20 cellular contexts compared by ENCODE assay signal in the genomic region with DNA sequence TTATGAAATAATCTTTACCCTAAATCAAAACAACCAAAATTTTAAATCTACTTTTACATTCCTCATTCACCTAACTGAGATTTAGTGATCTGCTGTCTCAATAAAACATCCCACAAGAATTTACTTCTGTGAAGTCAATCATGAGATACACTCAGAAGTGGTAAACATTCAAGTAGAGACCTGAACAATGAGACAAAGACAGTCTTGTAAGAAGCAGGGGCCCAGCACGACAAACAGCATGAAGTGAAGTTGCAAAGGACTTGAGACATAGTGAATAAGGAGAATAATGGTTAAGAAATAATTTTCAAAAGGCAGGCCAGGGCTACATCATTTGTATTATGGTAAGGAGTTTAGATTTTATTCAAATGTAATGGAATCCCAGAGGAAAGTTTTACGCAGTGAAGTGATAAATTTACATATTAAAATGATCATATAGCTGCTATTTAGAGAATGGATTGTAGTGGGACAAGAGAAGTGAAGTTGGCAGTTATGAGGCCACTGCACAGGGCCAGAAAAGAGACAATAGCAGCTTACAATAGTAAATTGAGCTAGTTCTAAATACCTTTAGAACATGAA.
"Had no signal": no experiment of that assay in that cellular context is flagged by ENCODE, and none has a peak within 500 bp of the region (broad histone marks: within the 10 kb centered on the region; RNA-seq: fewer than 3 reads in every experiment).

No MANE protein-coding gene starts in this region.

- H3K4me3 ChIP-seq: body of pancreas, right atrium auricular region, skin epidermis, transverse colon had no signal

- H3K27ac ChIP-seq: body of pancreas, right atrium auricular region, skin epidermis, transverse colon had no signal

- H3K4me3 Mint-ChIP-seq: activated naive CD8-positive, alpha-beta T cell treated with anti-CD3 and anti-CD28 coated beads for 36 hours; activated T-helper 1 cell treated with anti-CD3 and anti-CD28 coated beads, Interleukin-12 subunit alpha, Interleukin-12 subunit beta, Interleukin-2, Interleukin-4 antibody, amounts not matched to agents 30 ng/mL and 10 ng/mL and 1 ng/mL, durations not matched to agents 14 hours and 24 hours and 36 hours; dendritic cell treated with granulocyte-macrophage colony-stimulating factor and Interleukin-4, amounts not matched to agents 40 ng/mL and 50 ng/mL, for 4 days; naive thymus-derived CD8-positive, alpha-beta T cell; T-cell had no signal

- H3K9me3 ChIP-seq: body of pancreas, right atrium auricular region, transverse colon had no signal

- ATAC-seq: body of pancreas; left lobe of liver; naive thymus-derived CD8-positive, alpha-beta T cell; T-cell had no signal

- H3K9me3 Mint-ChIP-seq: activated naive CD8-positive, alpha-beta T cell treated with anti-CD3 and anti-CD28 coated beads for 36 hours; activated T-helper 1 cell treated with anti-CD3 and anti-CD28 coated beads, Interleukin-12 subunit alpha, Interleukin-12 subunit beta, Interleukin-2, Interleukin-4 antibody, amounts not matched to agents 30 ng/mL and 10 ng/mL and 1 ng/mL, durations not matched to agents 14 hours and 24 hours and 36 hours; dendritic cell treated with granulocyte-macrophage colony-stimulating factor and Interleukin-4, amounts not matched to agents 40 ng/mL and 50 ng/mL, for 4 days; naive thymus-derived CD8-positive, alpha-beta T cell; T-cell had no signal

- H3K27me3 ChIP-seq: body of pancreas, right atrium auricular region, transverse colon had no signal

- DNase-seq: activated CD4-positive, CD25-positive, alpha-beta regulatory T cell treated with anti-CD3 and anti-CD28 coated beads, Interleukin-2, amount 50 U/mL, for 72 hours; activated naive CD8-positive, alpha-beta T cell treated with anti-CD3 and anti-CD28 coated beads for 36 hours; amygdala; body of pancreas; cerebellar nuclear complex; effector memory CD4-positive, alpha-beta T cell; naive thymus-derived CD8-positive, alpha-beta T cell; stimulated activated CD4-positive, alpha-beta T cell treated with anti-CD3 and anti-CD28 coated beads, Interleukin-15, amount 100 ng/mL, for 24 hours; stimulated activated CD4-positive, alpha-beta T cell treated with anti-CD3 and anti-CD28 coated beads, Interleukin-4, amount 100 ng/mL, for 1 hour; stimulated activated naive CD4-positive, alpha-beta T cell treated with Interleukin-2 at 50 U/mL for 16 hours; substantia nigra; T-cell; T-helper 9 cell; transverse colon had no signal

- H3K27ac Mint-ChIP-seq: activated naive CD8-positive, alpha-beta T cell treated with anti-CD3 and anti-CD28 coated beads for 36 hours; activated T-helper 1 cell treated with anti-CD3 and anti-CD28 coated beads, Interleukin-12 subunit alpha, Interleukin-12 subunit beta, Interleukin-2, Interleukin-4 antibody, amounts not matched to agents 30 ng/mL and 10 ng/mL and 1 ng/mL, durations not matched to agents 14 hours and 24 hours and 36 hours; dendritic cell treated with granulocyte-macrophage colony-stimulating factor and Interleukin-4, amounts not matched to agents 40 ng/mL and 50 ng/mL, for 4 days; progenitor cell of endocrine pancreas; T-cell had no signal

- H3K4me1 Mint-ChIP-seq: activated naive CD8-positive, alpha-beta T cell treated with anti-CD3 and anti-CD28 coated beads for 36 hours had no signal

- H3K36me3 ChIP-seq: right atrium auricular region, transverse colon had no signal

- H3K27me3 Mint-ChIP-seq: activated naive CD8-positive, alpha-beta T cell treated with anti-CD3 and anti-CD28 coated beads for 36 hours; dendritic cell treated with granulocyte-macrophage colony-stimulating factor and Interleukin-4, amounts not matched to agents 40 ng/mL and 50 ng/mL, for 4 days; naive thymus-derived CD8-positive, alpha-beta T cell; progenitor cell of endocrine pancreas; T-cell had no signal

- H3K4me1 ChIP-seq: right atrium auricular region, transverse colon had no signal
